ENCODE assay signal across 2 cellular contexts in the genomic region with DNA sequence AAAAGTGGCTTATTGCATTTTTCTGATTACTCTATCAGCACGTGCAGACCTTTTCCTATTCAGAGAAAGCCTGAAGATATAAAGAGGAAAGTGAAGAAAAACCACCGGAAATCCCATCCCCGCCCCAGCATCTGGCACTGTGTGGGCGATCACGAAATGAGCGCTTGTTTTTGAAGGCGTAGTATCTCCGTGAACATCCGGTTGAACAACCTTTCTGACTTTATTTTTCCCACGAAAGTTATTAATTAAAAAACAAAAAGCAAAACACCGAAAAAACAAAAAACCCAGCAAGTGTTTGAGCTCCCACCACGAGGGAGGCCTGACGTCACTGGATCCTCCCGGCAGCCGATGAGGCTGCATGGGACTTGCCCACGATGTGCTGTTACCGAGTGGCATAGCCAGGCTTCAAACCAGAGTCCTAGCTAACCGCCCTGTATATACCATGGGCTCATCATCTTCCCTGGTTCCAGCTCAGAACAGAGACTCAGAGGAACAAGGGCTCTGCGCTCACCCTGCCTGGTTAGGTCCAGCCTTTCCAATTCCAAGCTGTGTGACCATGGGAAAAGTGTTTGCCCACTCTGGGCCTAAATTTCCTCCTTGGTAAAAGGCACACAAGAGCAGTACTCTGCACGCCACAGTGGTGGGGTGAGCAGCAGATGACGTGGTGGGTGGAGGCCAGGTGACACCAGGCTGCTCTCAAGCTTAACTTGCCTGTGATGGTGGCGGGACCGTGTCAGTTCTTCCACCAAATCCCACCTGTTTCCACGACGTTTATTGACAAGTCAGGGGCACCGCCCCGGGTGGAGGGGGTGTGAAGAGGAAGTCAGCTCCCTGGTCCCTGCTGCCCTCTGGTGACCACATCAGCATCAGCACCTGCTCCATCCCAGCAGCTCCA.
TF ChIP-seq lines count a peak whose summit lies in the region.

No MANE protein-coding gene starts in this region.

TF ChIP-seq in HCT116, 20 proteins besides CTCF, POLR2A, EP300 and RAD21:
- TF ChIP-seq EZH2 (IDR thresholded peaks at IDR 0.05) (no peak), CBX3 (IDR thresholded peaks at IDR 0.05; ENCODE audit: low read depth) (no peak), POLR2AphosphoS5 (IDR thresholded peaks at IDR 0.05; ENCODE audit: low read depth, low read length) (no peak)
- TF ChIP-seq, protein P1, sequence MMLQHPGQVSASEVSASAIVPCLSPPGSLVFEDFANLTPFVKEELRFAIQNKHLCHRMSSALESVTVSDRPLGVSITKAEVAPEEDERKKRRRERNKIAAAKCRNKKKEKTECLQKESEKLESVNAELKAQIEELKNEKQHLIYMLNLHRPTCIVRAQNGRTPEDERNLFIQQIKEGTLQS (IDR thresholded peaks at IDR 0.05) = no peak
TF ChIP-seq in HCT116: peak in this region for 0.

TF ChIP-seq in GM12878, 131 proteins besides CTCF, POLR2A, EP300 and RAD21 (continues in another document):
- TF ChIP-seq SRF (IDR thresholded peaks at IDR 0.05; ENCODE audit: low read depth in 2 of 2, low read length in 2 of 2) = no peak
- TF ChIP-seq, protein P2, sequence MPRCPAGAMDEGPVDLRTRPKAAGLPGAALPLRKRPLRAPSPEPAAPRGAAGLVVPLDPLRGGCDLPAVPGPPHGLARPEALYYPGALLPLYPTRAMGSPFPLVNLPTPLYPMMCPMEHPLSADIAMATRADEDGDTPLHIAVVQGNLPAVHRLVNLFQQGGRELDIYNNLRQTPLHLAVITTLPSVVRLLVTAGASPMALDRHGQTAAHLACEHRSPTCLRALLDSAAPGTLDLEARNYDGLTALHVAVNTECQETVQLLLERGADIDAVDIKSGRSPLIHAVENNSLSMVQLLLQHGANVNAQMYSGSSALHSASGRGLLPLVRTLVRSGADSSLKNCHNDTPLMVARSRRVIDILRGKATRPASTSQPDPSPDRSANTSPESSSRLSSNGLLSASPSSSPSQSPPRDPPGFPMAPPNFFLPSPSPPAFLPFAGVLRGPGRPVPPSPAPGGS (IDR thresholded peaks at IDR 0.05; ENCODE audit: borderline replicate concordance, insufficient read depth, low read depth, low read length, poor library complexity, severe bottlenecking) = peak; percentile 80
- no peak for TF ChIP-seq WRNIP1 (IDR thresholded peaks at IDR 0.05; ENCODE audit: borderline replicate concordance, low read depth, low read length)
- TF ChIP-seq TCF7 (IDR thresholded peaks at IDR 0.05; ENCODE audit: borderline replicate concordance) = no peak
- TF ChIP-seq NR2F1 (conservative IDR thresholded peaks at IDR 0.05) = peak; percentile 5; the same call in 1 of the 2 replicates
- TF ChIP-seq RB1 (IDR thresholded peaks at IDR 0.05; ENCODE audit: borderline replicate concordance) = peak; percentile 81; the same call in 1 of the 2 replicates
- TF ChIP-seq RAD51 (IDR thresholded peaks at IDR 0.05) = peak; percentile 25; the same call in 1 of the 2 replicates
- TF ChIP-seq ZNF217 (IDR thresholded peaks at IDR 0.05) = peak; percentile 91
- TF ChIP-seq CBX3 (IDR thresholded peaks at IDR 0.05; ENCODE audit: borderline replicate concordance, low read depth) = no peak
- TF ChIP-seq MYB (IDR thresholded peaks at IDR 0.05; ENCODE audit: borderline replicate concordance, low read depth, low read length) = no peak
- TF ChIP-seq, protein P3, sequence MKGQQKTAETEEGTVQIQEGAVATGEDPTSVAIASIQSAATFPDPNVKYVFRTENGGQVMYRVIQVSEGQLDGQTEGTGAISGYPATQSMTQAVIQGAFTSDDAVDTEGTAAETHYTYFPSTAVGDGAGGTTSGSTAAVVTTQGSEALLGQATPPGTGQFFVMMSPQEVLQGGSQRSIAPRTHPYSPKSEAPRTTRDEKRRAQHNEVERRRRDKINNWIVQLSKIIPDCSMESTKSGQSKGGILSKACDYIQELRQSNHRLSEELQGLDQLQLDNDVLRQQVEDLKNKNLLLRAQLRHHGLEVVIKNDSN (IDR thresholded peaks at IDR 0.05; ENCODE audit: borderline replicate concordance, extremely low read length, insufficient read depth, low read depth, low read length) = peak; percentile 4
- TF ChIP-seq CBFB (IDR thresholded peaks at IDR 0.05; ENCODE audit: low read depth) = peak; percentile 56
- TF ChIP-seq MTA3 (IDR thresholded peaks at IDR 0.05; ENCODE audit: borderline replicate concordance, low read length) = peak; percentile 48; the same call in 1 of the 2 replicates
- no peak for TF ChIP-seq SMAD5 (IDR thresholded peaks at IDR 0.05; ENCODE audit: low read depth)
- peak; percentile 71 for TF ChIP-seq NFIC (IDR thresholded peaks at IDR 0.05; ENCODE audit: low read depth, low read length)
- peak; percentile 85 for TF ChIP-seq TCF12 (IDR thresholded peaks at IDR 0.05; ENCODE audit: low read depth, low read length)
- TF ChIP-seq, protein P4, sequence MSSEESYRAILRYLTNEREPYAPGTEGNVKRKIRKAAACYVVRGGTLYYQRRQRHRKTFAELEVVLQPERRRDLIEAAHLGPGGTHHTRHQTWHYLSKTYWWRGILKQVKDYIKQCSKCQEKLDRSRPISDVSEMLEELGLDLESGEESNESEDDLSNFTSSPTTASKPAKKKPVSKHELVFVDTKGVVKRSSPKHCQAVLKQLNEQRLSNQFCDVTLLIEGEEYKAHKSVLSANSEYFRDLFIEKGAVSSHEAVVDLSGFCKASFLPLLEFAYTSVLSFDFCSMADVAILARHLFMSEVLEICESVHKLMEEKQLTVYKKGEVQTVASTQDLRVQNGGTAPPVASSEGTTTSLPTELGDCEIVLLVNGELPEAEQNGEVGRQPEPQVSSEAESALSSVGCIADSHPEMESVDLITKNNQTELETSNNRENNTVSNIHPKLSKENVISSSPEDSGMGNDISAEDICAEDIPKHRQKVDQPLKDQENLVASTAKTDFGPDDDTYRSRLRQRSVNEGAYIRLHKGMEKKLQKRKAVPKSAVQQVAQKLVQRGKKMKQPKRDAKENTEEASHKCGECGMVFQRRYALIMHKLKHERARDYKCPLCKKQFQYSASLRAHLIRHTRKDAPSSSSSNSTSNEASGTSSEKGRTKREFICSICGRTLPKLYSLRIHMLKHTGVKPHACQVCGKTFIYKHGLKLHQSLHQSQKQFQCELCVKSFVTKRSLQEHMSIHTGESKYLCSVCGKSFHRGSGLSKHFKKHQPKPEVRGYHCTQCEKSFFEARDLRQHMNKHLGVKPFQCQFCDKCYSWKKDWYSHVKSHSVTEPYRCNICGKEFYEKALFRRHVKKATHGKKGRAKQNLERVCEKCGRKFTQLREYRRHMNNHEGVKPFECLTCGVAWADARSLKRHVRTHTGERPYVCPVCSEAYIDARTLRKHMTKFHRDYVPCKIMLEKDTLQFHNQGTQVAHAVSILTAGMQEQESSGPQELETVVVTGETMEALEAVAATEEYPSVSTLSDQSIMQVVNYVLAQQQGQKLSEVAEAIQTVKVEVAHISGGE (CRISPR knock-in tag; IDR thresholded peaks at IDR 0.05) = no peak
- TF ChIP-seq ATF7 (IDR thresholded peaks at IDR 0.05; ENCODE audit: low read depth) = peak; percentile 96
- peak; percentile 72 for TF ChIP-seq EED (IDR thresholded peaks at IDR 0.05; ENCODE audit: low read depth)
- TF ChIP-seq RELA (IDR thresholded peaks at IDR 0.05; ENCODE audit: borderline replicate concordance, partially characterized antibody) = peak; percentile 6
- TF ChIP-seq LARP7 (IDR thresholded peaks at IDR 0.05) = peak; percentile 86
- no peak for TF ChIP-seq SREBF1 (IDR thresholded peaks at IDR 0.05; ENCODE audit: low read length)
- peak; percentile 81 for TF ChIP-seq RUNX3 (IDR thresholded peaks at IDR 0.05; ENCODE audit: low read length)
- peak in 1 of 2 experiments; percentile 98; a peak in 2 of 3 replicates for TF ChIP-seq EGR1 (IDR thresholded peaks at IDR 0.05; ENCODE audit: borderline replicate concordance in 1 of 2, low read depth in 2 of 2, low read length in 2 of 2)
- TF ChIP-seq, protein P5, sequence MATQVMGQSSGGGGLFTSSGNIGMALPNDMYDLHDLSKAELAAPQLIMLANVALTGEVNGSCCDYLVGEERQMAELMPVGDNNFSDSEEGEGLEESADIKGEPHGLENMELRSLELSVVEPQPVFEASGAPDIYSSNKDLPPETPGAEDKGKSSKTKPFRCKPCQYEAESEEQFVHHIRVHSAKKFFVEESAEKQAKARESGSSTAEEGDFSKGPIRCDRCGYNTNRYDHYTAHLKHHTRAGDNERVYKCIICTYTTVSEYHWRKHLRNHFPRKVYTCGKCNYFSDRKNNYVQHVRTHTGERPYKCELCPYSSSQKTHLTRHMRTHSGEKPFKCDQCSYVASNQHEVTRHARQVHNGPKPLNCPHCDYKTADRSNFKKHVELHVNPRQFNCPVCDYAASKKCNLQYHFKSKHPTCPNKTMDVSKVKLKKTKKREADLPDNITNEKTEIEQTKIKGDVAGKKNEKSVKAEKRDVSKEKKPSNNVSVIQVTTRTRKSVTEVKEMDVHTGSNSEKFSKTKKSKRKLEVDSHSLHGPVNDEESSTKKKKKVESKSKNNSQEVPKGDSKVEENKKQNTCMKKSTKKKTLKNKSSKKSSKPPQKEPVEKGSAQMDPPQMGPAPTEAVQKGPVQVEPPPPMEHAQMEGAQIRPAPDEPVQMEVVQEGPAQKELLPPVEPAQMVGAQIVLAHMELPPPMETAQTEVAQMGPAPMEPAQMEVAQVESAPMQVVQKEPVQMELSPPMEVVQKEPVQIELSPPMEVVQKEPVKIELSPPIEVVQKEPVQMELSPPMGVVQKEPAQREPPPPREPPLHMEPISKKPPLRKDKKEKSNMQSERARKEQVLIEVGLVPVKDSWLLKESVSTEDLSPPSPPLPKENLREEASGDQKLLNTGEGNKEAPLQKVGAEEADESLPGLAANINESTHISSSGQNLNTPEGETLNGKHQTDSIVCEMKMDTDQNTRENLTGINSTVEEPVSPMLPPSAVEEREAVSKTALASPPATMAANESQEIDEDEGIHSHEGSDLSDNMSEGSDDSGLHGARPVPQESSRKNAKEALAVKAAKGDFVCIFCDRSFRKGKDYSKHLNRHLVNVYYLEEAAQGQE (IDR thresholded peaks at IDR 0.05; ENCODE audit: low read depth, low read length) = no peak
- no peak for TF ChIP-seq FOXK2 (IDR thresholded peaks at IDR 0.05)
- peak; percentile 47; the same call in 1 of the 2 replicates for TF ChIP-seq ZNF384 (IDR thresholded peaks at IDR 0.05; ENCODE audit: borderline replicate concordance, low read depth, low read length)
- TF ChIP-seq, protein P6, sequence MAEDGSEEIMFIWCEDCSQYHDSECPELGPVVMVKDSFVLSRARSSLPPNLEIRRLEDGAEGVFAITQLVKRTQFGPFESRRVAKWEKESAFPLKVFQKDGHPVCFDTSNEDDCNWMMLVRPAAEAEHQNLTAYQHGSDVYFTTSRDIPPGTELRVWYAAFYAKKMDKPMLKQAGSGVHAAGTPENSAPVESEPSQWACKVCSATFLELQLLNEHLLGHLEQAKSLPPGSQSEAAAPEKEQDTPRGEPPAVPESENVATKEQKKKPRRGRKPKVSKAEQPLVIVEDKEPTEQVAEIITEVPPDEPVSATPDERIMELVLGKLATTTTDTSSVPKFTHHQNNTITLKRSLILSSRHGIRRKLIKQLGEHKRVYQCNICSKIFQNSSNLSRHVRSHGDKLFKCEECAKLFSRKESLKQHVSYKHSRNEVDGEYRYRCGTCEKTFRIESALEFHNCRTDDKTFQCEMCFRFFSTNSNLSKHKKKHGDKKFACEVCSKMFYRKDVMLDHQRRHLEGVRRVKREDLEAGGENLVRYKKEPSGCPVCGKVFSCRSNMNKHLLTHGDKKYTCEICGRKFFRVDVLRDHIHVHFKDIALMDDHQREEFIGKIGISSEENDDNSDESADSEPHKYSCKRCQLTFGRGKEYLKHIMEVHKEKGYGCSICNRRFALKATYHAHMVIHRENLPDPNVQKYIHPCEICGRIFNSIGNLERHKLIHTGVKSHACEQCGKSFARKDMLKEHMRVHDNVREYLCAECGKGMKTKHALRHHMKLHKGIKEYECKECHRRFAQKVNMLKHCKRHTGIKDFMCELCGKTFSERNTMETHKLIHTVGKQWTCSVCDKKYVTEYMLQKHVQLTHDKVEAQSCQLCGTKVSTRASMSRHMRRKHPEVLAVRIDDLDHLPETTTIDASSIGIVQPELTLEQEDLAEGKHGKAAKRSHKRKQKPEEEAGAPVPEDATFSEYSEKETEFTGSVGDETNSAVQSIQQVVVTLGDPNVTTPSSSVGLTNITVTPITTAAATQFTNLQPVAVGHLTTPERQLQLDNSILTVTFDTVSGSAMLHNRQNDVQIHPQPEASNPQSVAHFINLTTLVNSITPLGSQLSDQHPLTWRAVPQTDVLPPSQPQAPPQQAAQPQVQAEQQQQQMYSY (CRISPR knock-in tag; IDR thresholded peaks at IDR 0.05) = no peak
- TF ChIP-seq BACH1 (IDR thresholded peaks at IDR 0.05; ENCODE audit: borderline replicate concordance) = peak; percentile 66; the same call in 1 of the 2 replicates
- peak; percentile 83 for TF ChIP-seq SMC3 (IDR thresholded peaks at IDR 0.05; ENCODE audit: borderline replicate concordance, low read length)
- no peak for TF ChIP-seq BMI1 (IDR thresholded peaks at IDR 0.05; ENCODE audit: borderline replicate concordance)
- TF ChIP-seq HDAC6 (IDR thresholded peaks at IDR 0.05; ENCODE audit: unreplicated experiment) = peak; percentile 39
- TF ChIP-seq NFXL1 (IDR thresholded peaks at IDR 0.05; ENCODE audit: borderline replicate concordance) = peak; percentile 90; the same call in 1 of the 2 replicates
- TF ChIP-seq, protein P7, sequence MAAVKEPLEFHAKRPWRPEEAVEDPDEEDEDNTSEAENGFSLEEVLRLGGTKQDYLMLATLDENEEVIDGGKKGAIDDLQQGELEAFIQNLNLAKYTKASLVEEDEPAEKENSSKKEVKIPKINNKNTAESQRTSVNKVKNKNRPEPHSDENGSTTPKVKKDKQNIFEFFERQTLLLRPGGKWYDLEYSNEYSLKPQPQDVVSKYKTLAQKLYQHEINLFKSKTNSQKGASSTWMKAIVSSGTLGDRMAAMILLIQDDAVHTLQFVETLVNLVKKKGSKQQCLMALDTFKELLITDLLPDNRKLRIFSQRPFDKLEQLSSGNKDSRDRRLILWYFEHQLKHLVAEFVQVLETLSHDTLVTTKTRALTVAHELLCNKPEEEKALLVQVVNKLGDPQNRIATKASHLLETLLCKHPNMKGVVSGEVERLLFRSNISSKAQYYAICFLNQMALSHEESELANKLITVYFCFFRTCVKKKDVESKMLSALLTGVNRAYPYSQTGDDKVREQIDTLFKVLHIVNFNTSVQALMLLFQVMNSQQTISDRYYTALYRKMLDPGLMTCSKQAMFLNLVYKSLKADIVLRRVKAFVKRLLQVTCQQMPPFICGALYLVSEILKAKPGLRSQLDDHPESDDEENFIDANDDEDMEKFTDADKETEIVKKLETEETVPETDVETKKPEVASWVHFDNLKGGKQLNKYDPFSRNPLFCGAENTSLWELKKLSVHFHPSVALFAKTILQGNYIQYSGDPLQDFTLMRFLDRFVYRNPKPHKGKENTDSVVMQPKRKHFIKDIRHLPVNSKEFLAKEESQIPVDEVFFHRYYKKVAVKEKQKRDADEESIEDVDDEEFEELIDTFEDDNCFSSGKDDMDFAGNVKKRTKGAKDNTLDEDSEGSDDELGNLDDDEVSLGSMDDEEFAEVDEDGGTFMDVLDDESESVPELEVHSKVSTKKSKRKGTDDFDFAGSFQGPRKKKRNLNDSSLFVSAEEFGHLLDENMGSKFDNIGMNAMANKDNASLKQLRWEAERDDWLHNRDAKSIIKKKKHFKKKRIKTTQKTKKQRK (IDR thresholded peaks at IDR 0.05; ENCODE audit: low read depth, low read length) = no peak
- TF ChIP-seq ASH2L (IDR thresholded peaks at IDR 0.05; ENCODE audit: borderline replicate concordance, low read depth) = 0 out of 2 replicates have a peak, but pooled peaks have one; percentile 48
- TF ChIP-seq, protein P8, sequence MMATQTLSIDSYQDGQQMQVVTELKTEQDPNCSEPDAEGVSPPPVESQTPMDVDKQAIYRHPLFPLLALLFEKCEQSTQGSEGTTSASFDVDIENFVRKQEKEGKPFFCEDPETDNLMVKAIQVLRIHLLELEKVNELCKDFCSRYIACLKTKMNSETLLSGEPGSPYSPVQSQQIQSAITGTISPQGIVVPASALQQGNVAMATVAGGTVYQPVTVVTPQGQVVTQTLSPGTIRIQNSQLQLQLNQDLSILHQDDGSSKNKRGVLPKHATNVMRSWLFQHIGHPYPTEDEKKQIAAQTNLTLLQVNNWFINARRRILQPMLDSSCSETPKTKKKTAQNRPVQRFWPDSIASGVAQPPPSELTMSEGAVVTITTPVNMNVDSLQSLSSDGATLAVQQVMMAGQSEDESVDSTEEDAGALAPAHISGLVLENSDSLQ (IDR thresholded peaks at IDR 0.05) = peak; percentile 80; the same call in 1 of the 2 replicates
